14 cellular contexts compared by ENCODE assay signal in genomic region chr1:120881934-120882333, GRCh38. TPM values are rescaled to one million over a fixed set of nuclear protein-coding genes. Genes with fewer than 3 reads are reported as not detected.
"Had no signal": no experiment of that assay in that cellular context is flagged by ENCODE, and none has a peak within 500 bp of the region (broad histone marks: within the 10 kb centered on the region; RNA-seq: fewer than 3 reads in every experiment).

No MANE protein-coding gene starts in this region.

RNA-seq across cellular contexts. Expression of gene PPIAL4A, which starts 7.6 kb away (rescaled TPM):
- total RNA-seq: activated B cell treated with CpG ODN at 0.5 μM for 24 hours; activated CD4-positive, alpha-beta memory T cell treated with anti-CD3 and anti-CD28 coated beads for 36 hours; activated CD4-positive, alpha-beta memory T cell treated with anti-CD3 and anti-CD28 coated beads, Interleukin-2, amount 10 ng/mL, durations not matched to agents 7 days and 5 days; activated CD4-positive, alpha-beta T cell treated with anti-CD3 and anti-CD28 coated beads for 36 hours; activated CD4-positive, alpha-beta T cell treated with anti-CD3 and anti-CD28 coated beads, Interleukin-2, amount 10 ng/mL, durations not matched to agents 24 days and 14 days; activated CD4-positive, alpha-beta T cell treated with anti-CD3 and anti-CD28 coated beads, Interleukin-2, amount 10 ng/mL, durations not matched to agents 7 days and 5 days; activated CD8-positive, alpha-beta memory T cell treated with anti-CD3 and anti-CD28 coated beads for 36 hours; activated CD8-positive, alpha-beta memory T cell treated with anti-CD3 and anti-CD28 coated beads, Interleukin-2, amount 10 ng/mL, durations not matched to agents 7 days and 5 days; activated CD8-positive, alpha-beta T cell treated with anti-CD3 and anti-CD28 coated beads for 36 hours; activated CD8-positive, alpha-beta T cell treated with anti-CD3 and anti-CD28 coated beads, Interleukin-2, amount 10 ng/mL, durations not matched to agents 7 days and 5 days; T-helper 1 cell treated with Interleukin-12 subunit alpha and Interleukin-12 subunit beta and Interleukin-4 antibody, amounts not matched to agents 30 ng/mL and 1 ng/mL, for 36 hours; T-helper 17 cell; T-helper 2 cell treated with Interferon-gamma antibody and Interleukin-4, amounts not matched to agents 100 ng/mL and 5 ng/mL, for 36 hours; WTC11 had no signal
